ENCODE assay signal across 28 cellular contexts in the genomic region with DNA sequence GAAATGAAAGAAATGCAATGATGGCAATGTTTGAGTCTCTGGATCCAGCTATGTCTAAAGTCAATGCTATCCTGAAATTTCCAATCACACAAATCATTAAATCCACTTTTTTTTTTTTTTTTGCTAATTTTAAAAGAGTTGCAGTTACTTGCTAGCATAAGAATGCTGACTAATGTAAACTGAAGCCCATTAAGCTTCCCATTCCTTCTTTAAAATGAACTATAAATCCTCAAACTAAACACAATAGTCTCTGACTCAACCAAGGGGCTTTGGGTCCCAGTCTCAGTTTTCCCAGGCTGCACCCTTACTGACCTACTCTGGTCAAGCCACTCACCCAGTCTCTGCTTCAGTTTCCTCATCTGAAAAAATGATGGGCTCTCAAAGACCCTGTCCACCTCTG.
"Had no signal": no experiment of that assay in that cellular context is flagged by ENCODE, and none has a peak within 500 bp of the region (broad histone marks: within the 10 kb centered on the region; RNA-seq: fewer than 3 reads in every experiment).

No MANE protein-coding gene starts in this region.

- H3K27me3 ChIP-seq: left lung, pancreas, suprapubic skin, tibial artery, upper lobe of right lung had no signal

- FAIRE-seq: islet of Langerhans, kidney, pancreas, urothelium cell line had no signal

- H3K36me3 ChIP-seq: left lung, lower lobe of right lung, pancreas, prostate gland, spleen, suprapubic skin, thoracic aorta, tibial artery, upper lobe of right lung had no signal

- H3K4me3 ChIP-seq: left lung, lower lobe of right lung, mucosa of descending colon, pancreas, prostate gland, skin epidermis, spleen, suprapubic skin, thoracic aorta, tibial artery, upper lobe of right lung had no signal

- H3K27ac ChIP-seq: left lung, lower lobe of right lung, pancreas, prostate gland, skin epidermis, spleen, suprapubic skin, thoracic aorta, tibial artery, upper lobe of right lung had no signal

- DNase-seq: hypothalamus; immature natural killer cell; kidney; left colon; left lung; lower lobe of right lung; mammary epithelial cell; midbrain; mucosa of descending colon; naive thymus-derived CD4-positive, alpha-beta T cell; pancreas; posterior cingulate gyrus; retina; spleen; stimulated activated CD4-positive, alpha-beta T cell treated with anti-CD3 and anti-CD28 coated beads, Interleukin-4, amount 100 ng/mL, for 24 hours; stimulated activated naive CD4-positive, alpha-beta T cell; tibial artery; trophoblast cell; upper lobe of right lung had no signal

- H3K4me1 ChIP-seq: left lung, lower lobe of right lung, pancreas, prostate gland, spleen, suprapubic skin, tibial artery, upper lobe of right lung had no signal

- ATAC-seq: left colon; left lung; lower lobe of right lung; mucosa of descending colon; naive thymus-derived CD4-positive, alpha-beta T cell; natural killer cell treated with Interleukin-12 subunit alpha and Interleukin-12 subunit beta and Interleukin-15 and Interleukin-18, amount 100 ng/mL, for 72 hours; pancreas; sciatic nerve; stimulated activated effector memory CD8-positive, alpha-beta T cell treated with anti-CD3 and anti-CD28 coated beads, Interleukin-12 subunit alpha, Interleukin-12 subunit beta, amount 100 ng/mL, for 72 hours; upper lobe of right lung had no signal

- H3K9me3 ChIP-seq: left lung, lower lobe of right lung, mucosa of descending colon, pancreas, prostate gland, suprapubic skin, thoracic aorta, tibial artery, upper lobe of right lung had no signal
